In genomic region chr9:80789831-80790230, GRCh38 we compare ENCODE assay signal across 17 cellular contexts.
"Had no signal": no experiment of that assay in that cellular context is flagged by ENCODE, and none has a peak within 500 bp of the region (broad histone marks: within the 10 kb centered on the region; RNA-seq: fewer than 3 reads in every experiment).

No MANE protein-coding gene starts in this region.

- H3K4me3 Mint-ChIP-seq: activated naive CD8-positive, alpha-beta T cell treated with anti-CD3 and anti-CD28 coated beads, Interleukin-2, amount 50 U/mL, for 24 hours; endodermal cell; natural killer cell treated with Interleukin-12 subunit alpha and Interleukin-12 subunit beta and Interleukin-15 and Interleukin-18, amount 100 ng/mL, for 72 hours; stimulated activated naive CD8-positive, alpha-beta T cell treated with anti-CD3 and anti-CD28 coated beads, Interleukin-15, Interleukin-2, amounts not matched to agents 100 ng/mL and 50 ng/mL, for 24 hours had no signal

- H3K27me3 Mint-ChIP-seq: activated naive CD8-positive, alpha-beta T cell treated with anti-CD3 and anti-CD28 coated beads, Interleukin-2, amount 50 U/mL, for 24 hours; natural killer cell treated with Interleukin-12 subunit alpha and Interleukin-12 subunit beta and Interleukin-15 and Interleukin-18, amount 100 ng/mL, for 72 hours; stimulated activated naive CD8-positive, alpha-beta T cell treated with anti-CD3 and anti-CD28 coated beads, Interleukin-15, Interleukin-2, amounts not matched to agents 100 ng/mL and 50 ng/mL, for 24 hours had no signal

- H3K36me3 ChIP-seq: cardiac muscle cell, spleen, suprapubic skin had no signal

- DNase-seq: activated CD4-positive, alpha-beta T cell treated with anti-CD3 and anti-CD28 coated beads, Interleukin-2, amount 50 U/mL, for 4 hours; activated naive CD4-positive, alpha-beta T cell treated with Interleukin-2 at 50 U/mL for 16 hours; activated naive CD8-positive, alpha-beta T cell treated with anti-CD3 and anti-CD28 coated beads, Interleukin-2, amount 50 U/mL, for 24 hours; activated T-cell treated with anti-CD3 and anti-CD28 coated beads for 4 hours; aorta; endodermal cell; hippocampal formation; kidney; left ventricle myocardium superior; mesendoderm; spleen; trophoblast cell had no signal

- H3K4me1 Mint-ChIP-seq: activated naive CD8-positive, alpha-beta T cell treated with anti-CD3 and anti-CD28 coated beads, Interleukin-2, amount 50 U/mL, for 24 hours; endodermal cell had no signal

- H3K27ac ChIP-seq: cardiac muscle cell, dorsolateral prefrontal cortex, spleen, suprapubic skin had no signal

- H3K27me3 ChIP-seq: cardiac muscle cell, dorsolateral prefrontal cortex, spleen, suprapubic skin had no signal

- H3K27ac Mint-ChIP-seq: activated naive CD8-positive, alpha-beta T cell treated with anti-CD3 and anti-CD28 coated beads, Interleukin-2, amount 50 U/mL, for 24 hours; endodermal cell; natural killer cell treated with Interleukin-12 subunit alpha and Interleukin-12 subunit beta and Interleukin-15 and Interleukin-18, amount 100 ng/mL, for 72 hours; stimulated activated naive CD8-positive, alpha-beta T cell treated with anti-CD3 and anti-CD28 coated beads, Interleukin-15, Interleukin-2, amounts not matched to agents 100 ng/mL and 50 ng/mL, for 24 hours had no signal

- H3K9me3 ChIP-seq: spleen, suprapubic skin had no signal

- H3K9me3 Mint-ChIP-seq: endodermal cell had no signal

- H3K4me3 ChIP-seq: cardiac muscle cell, dorsolateral prefrontal cortex, spleen, suprapubic skin had no signal

- H3K4me1 ChIP-seq: spleen had no signal
